In genomic region chr16:4415538-4416199, GRCh38 we compare ENCODE assay signal across 8 cellular contexts. TPM values are rescaled to one million over a fixed set of nuclear protein-coding genes. Genes with fewer than 3 reads are reported as not detected.
DNase-seq lines count a peak whose midpoint lies in the region; TF ChIP-seq lines count a peak whose summit lies in the region.

No MANE protein-coding gene starts in this region.

- peak overlapping the region; percentile 85 to 89 (median 86) for H3K4me3 ChIP-seq in liver (ENCODE audit: low read depth in 1 of 3, low read length in 3 of 3)

- H3K27me3 ChIP-seq in liver (ENCODE audit: control insufficient read depth in 4 of 4, insufficient read depth in 4 of 4, low read length in 3 of 4) = no peaks in the 10 kb centered on the region

- peaks cover 2 to 25% (median 12%) of the 10 kb centered on the region in 4 donors for H3K4me1 ChIP-seq in liver (ENCODE audit: control insufficient read depth in 4 of 4, insufficient read depth in 4 of 4, low read length in 3 of 4)

- WGBS in liver = 5% methylated on average over 44 of the region's 44 CpGs

- H3K9ac ChIP-seq in liver (ENCODE audit: low read depth in 1 of 2, low read length in 2 of 2) = peak overlapping the region; percentile 59 to 65

- DNase-seq in NCI-H2081 (lab: John Stamatoyannopoulos, UW) = peak; percentile 30 to 41
- DNase-seq in NCI-H2081 treated with DMSO at 0.1 percent for 48 hours (lab: John Stamatoyannopoulos, UW) = no peak
- DNase-seq in KG1 (lab: John Stamatoyannopoulos, UW) = peak; percentile 78
- peak; percentile 42 to 54 for DNase-seq in activated CD4-positive, alpha-beta T cell treated with anti-CD3 and anti-CD28 coated beads for 4 hours
- DNase-seq in stimulated activated CD4-positive, alpha-beta T cell treated with anti-CD3 and anti-CD28 coated beads, Interleukin-4, amount 100 ng/mL, for 48 hours (ENCODE audit: low read depth in 2 of 2) = peak; percentile 40 to 43
- no peak for DNase-seq in hepatic stellate cell (ENCODE audit: low spot score)

- H3K27ac ChIP-seq in cingulate gyrus (ENCODE audit: low read depth, low read length) (peak overlapping the region; percentile 41), liver (ENCODE audit: low read depth in 1 of 2, low read length in 2 of 2) (peak overlapping the region; percentile 76 to 85)

- TF ChIP-seq CTCF in liver (IDR thresholded peaks at IDR 0.05; ENCODE audit: low read depth, low read length, missing input control) = no peak

- peak in 1 of 2 donors; percentile 29 for TF ChIP-seq RAD21 in liver (IDR thresholded peaks at IDR 0.05)

- no peaks in the 10 kb centered on the region for H3K9me3 ChIP-seq in liver (ENCODE audit: control insufficient read depth in 4 of 4, low read length in 3 of 4)

- peaks cover 0 to 2% (median 0%) of the 10 kb centered on the region in 4 donors for H3K36me3 ChIP-seq in liver (ENCODE audit: control insufficient read depth in 4 of 4, insufficient read depth in 3 of 4, low read depth in 1 of 4, low read length in 3 of 4)

TF ChIP-seq in liver, 16 proteins besides CTCF, POLR2A, EP300 and RAD21:
- TF ChIP-seq SP1 (IDR thresholded peaks at IDR 0.05) (peak; percentile 30), FOXA2 (IDR thresholded peaks at IDR 0.05) (no peak), EGR1 (IDR thresholded peaks at IDR 0.05; ENCODE audit: low read depth in 2 of 2) (no peak), RXRA (IDR thresholded peaks at IDR 0.05) (peak; percentile 56 to 79), JUND (IDR thresholded peaks at IDR 0.05) (no peak), GABPA (IDR thresholded peaks at IDR 0.05 in 1 of 2, conservative IDR thresholded peaks at IDR 0.05 in 1 of 2) (no peak), FOXA1 (IDR thresholded peaks at IDR 0.05) (no peak), NR2F2 (IDR thresholded peaks at IDR 0.05) (peak; percentile 80), ATF3 (IDR thresholded peaks at IDR 0.05) (no peak)

RNA-seq across cellular contexts. Expression of gene CORO7, which starts 0.7 kb away (rescaled TPM):
- 10 to 100 TPM; 16.0 to 21.5 TPM for total RNA-seq in liver
- 10 to 100 TPM in 1 of 2 donors, 1 to 10 TPM in 1; 7.3 to 10.0 TPM for polyA plus RNA-seq in liver

RNA-seq across cellular contexts. Expression of gene DNAJA3, which starts 10.0 kb away (rescaled TPM):
- 10 to 100 TPM; 39.6 to 86.3 TPM for total RNA-seq in liver
- polyA plus RNA-seq in liver = 10 to 100 TPM; 57.2 to 73.9 TPM

RNA-seq across cellular contexts. Expression of gene VASN, which starts 44.0 kb away (rescaled TPM):
- total RNA-seq in liver = 10 to 100 TPM; 19.7 to 22.7 TPM
- 10 to 100 TPM in 1 of 2 donors, 1 to 10 TPM in 1; 6.2 to 26.9 TPM for polyA plus RNA-seq in liver

RNA-seq across cellular contexts. Expression of gene NMRAL1, which starts 58.8 kb away (rescaled TPM):
- 10 to 100 TPM; 20.1 to 21.8 TPM for total RNA-seq in liver
- 10 to 100 TPM; 34.8 to 45.4 TPM for polyA plus RNA-seq in liver

Comparison
In these comparisons a context has a peak if more than half of its experiments do, and no peak if none do; other contexts are left out.
1. DNase-seq: peak in NCI-H2081 (2 of 2), KG1 (single experiment), activated CD4-positive, alpha-beta T cell treated with anti-CD3 and anti-CD28 coated beads for 4 hours (2 of 2) and stimulated activated CD4-positive, alpha-beta T cell treated with anti-CD3 and anti-CD28 coated beads, Interleukin-4, amount 100 ng/mL, for 48 hours (2 of 2); none in NCI-H2081 treated with DMSO at 0.1 percent for 48 hours (single experiment) and hepatic stellate cell (single experiment).